8 cellular contexts compared by ENCODE assay signal in genomic region chr1:234980657-234981396, GRCh38.
DNase-seq lines count a peak whose midpoint lies in the region; ATAC-seq and TF ChIP-seq lines count a peak whose summit lies in the region.

No MANE protein-coding gene starts in this region.

- H3K4me3 ChIP-seq in RWPE2 (ENCODE audit: severe bottlenecking): no peak overlapping the region
- H3K4me3 ChIP-seq in psoas muscle: peak overlapping the region; percentile 29

- intact Hi-C loops in psoas muscle (cut with DNase I): loop anchor here (5.0 to 10.0 kb wide), 3 partner anchors 91 to 369 kb away; partner anchors contain the start of gene IRF2BP2 (in 1 of the 2)

- peak; percentile 42 for ATAC-seq in HG02610 (IDR thresholded peaks at IDR 0.05; ENCODE audit: unreplicated experiment)
- ATAC-seq in RWPE2 (ENCODE audit: low read depth): peak; percentile 90
- ATAC-seq in psoas muscle: peak; percentile 89 to 93 (median 91)
- ATAC-seq in GM19328 (IDR thresholded peaks at IDR 0.05; ENCODE audit: unreplicated experiment): no peak

- 21 to 33% (median 26%) methylated on average over 18 of the region's 18 CpGs for WGBS in psoas muscle, 3 donors

- H3K27ac ChIP-seq in RWPE2 (ENCODE audit: poor library complexity, severe bottlenecking) (peak overlapping the region; percentile 95), psoas muscle (peak overlapping the region; percentile 86)

- H3K27me3 ChIP-seq in RWPE2 (ENCODE audit: insufficient read depth, poor library complexity, severe bottlenecking): no peaks in the 10 kb centered on the region
- H3K27me3 ChIP-seq in psoas muscle (ENCODE audit: insufficient read depth in 3 of 3, low read length in 2 of 3): no peaks in the 10 kb centered on the region

- no peak for TF ChIP-seq CTCF in RWPE2 (IDR thresholded peaks at IDR 0.05; ENCODE audit: poor library complexity, severe bottlenecking)
- TF ChIP-seq CTCF in psoas muscle (IDR thresholded peaks at IDR 0.05): no peak

- H3K36me3 ChIP-seq in RWPE2 (ENCODE audit: low read depth): no peaks in the 10 kb centered on the region
- H3K36me3 ChIP-seq in psoas muscle (ENCODE audit: insufficient read depth in 1 of 2, low read depth in 1 of 2): no peaks in the 10 kb centered on the region

- DNase-seq in Daoy (ENCODE audit: low read depth) (peak; percentile 96), RWPE2 (ENCODE audit: low spot score) (peak; percentile 76), activated gamma-delta T cell (lab: John Stamatoyannopoulos, UW) (peak; percentile 28), globus pallidus (ENCODE audit: low spot score) (peak; percentile 55), psoas muscle (peak; percentile 88 to 91), ureter (ENCODE audit: low spot score) (peak; percentile 83)

- H3K9me3 ChIP-seq in RWPE2 (ENCODE audit: severe bottlenecking) (no peaks in the 10 kb centered on the region), psoas muscle (no peaks in the 10 kb centered on the region)

- peaks cover 46% of the 10 kb centered on the region for H3K4me1 ChIP-seq in RWPE2 (ENCODE audit: insufficient read depth, poor library complexity, severe bottlenecking)
- peaks cover 49% of the 10 kb centered on the region for H3K4me1 ChIP-seq in psoas muscle

Comparison
In these comparisons a context has a peak if more than half of its experiments do, and no peak if none do; other contexts are left out.
1. DNase-seq: peak in every context shown above with its lines; median percentile 96 in Daoy; 90 in psoas muscle; 83 in ureter; 76 in RWPE2; 55 in globus pallidus; 28 in activated gamma-delta T cell.